ENCODE assay signal across 16 cellular contexts in the genomic region with DNA sequence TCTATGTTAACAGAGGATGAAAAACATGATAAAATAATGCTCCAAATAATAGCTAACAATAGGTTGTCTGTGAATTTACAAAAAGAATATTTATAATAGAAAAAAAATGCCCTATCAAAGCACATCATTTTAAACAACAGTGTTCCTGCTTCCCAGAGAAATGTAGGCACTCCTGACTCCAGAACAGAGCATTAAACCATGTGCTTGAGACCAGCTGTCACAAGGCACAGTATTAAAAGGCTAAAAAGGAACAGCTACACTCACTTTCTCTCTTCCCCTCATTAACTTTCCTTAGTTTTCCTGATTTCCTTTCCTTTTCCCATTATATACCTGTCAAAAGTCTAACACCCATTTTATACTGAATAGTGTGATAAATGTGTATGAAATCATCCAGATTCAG.
"Had no signal": no experiment of that assay in that cellular context is flagged by ENCODE, and none has a peak within 500 bp of the region (broad histone marks: within the 10 kb centered on the region; RNA-seq: fewer than 3 reads in every experiment).

No MANE protein-coding gene starts in this region.

- H3K9me3 ChIP-seq: psoas muscle, sigmoid colon, tibial artery, uterus had no signal

- H3K4me1 ChIP-seq: sigmoid colon, tibial artery, uterus had no signal

- H3K36me3 Mint-ChIP-seq: activated naive CD4-positive, alpha-beta T cell treated with anti-CD3 and anti-CD28 coated beads, Interleukin-2, amount 10 ng/mL, durations not matched to agents 7 days and 5 days; T-cell had no signal

- H3K27ac Mint-ChIP-seq: activated CD4-positive, alpha-beta memory T cell treated with anti-CD3 and anti-CD28 coated beads, Interleukin-2, amount 10 ng/mL, durations not matched to agents 7 days and 5 days; activated naive CD4-positive, alpha-beta T cell treated with anti-CD3 and anti-CD28 coated beads, Interleukin-2, amount 10 ng/mL, durations not matched to agents 7 days and 5 days; T-cell had no signal

- ATAC-seq: psoas muscle had no signal

- H3K27me3 Mint-ChIP-seq: activated naive CD4-positive, alpha-beta T cell treated with anti-CD3 and anti-CD28 coated beads, Interleukin-2, amount 10 ng/mL, durations not matched to agents 7 days and 5 days; central memory CD8-positive, alpha-beta T cell; T-cell had no signal

- H3K36me3 ChIP-seq: sigmoid colon, tibial artery, uterus had no signal

- H3K27ac ChIP-seq: epithelial cell of prostate, hepatocyte, psoas muscle, sigmoid colon, tibial artery, uterus had no signal

- H3K9me3 Mint-ChIP-seq: activated CD4-positive, alpha-beta memory T cell treated with anti-CD3 and anti-CD28 coated beads, Interleukin-2, amount 10 ng/mL, durations not matched to agents 7 days and 5 days; activated naive CD4-positive, alpha-beta T cell treated with anti-CD3 and anti-CD28 coated beads, Interleukin-2, amount 10 ng/mL, durations not matched to agents 7 days and 5 days; central memory CD8-positive, alpha-beta T cell; nephron; T-cell had no signal

- H3K4me3 Mint-ChIP-seq: activated CD4-positive, alpha-beta memory T cell treated with anti-CD3 and anti-CD28 coated beads, Interleukin-2, amount 10 ng/mL, durations not matched to agents 7 days and 5 days; activated naive CD4-positive, alpha-beta T cell treated with anti-CD3 and anti-CD28 coated beads, Interleukin-2, amount 10 ng/mL, durations not matched to agents 7 days and 5 days; central memory CD8-positive, alpha-beta T cell; nephron; T-cell had no signal

- DNase-seq: activated CD4-positive, alpha-beta memory T cell treated with anti-CD3 and anti-CD28 coated beads, Interleukin-2, amount 10 ng/mL, durations not matched to agents 7 days and 5 days; activated CD8-positive, alpha-beta memory T cell treated with anti-CD3 and anti-CD28 coated beads, Interleukin-2, amount 50 U/mL, for 48 hours; activated naive CD4-positive, alpha-beta T cell treated with anti-CD3 and anti-CD28 coated beads, Interleukin-2, amount 10 ng/mL, durations not matched to agents 7 days and 5 days; cortex of kidney; effector CD8-positive, alpha-beta T cell; psoas muscle; sigmoid colon; stimulated activated CD4-positive, alpha-beta T cell treated with anti-CD3 and anti-CD28 coated beads, Interleukin-2, amount 100 ng/mL, for 48 hours; T-cell; T1000; tibial artery; uterus had no signal

- H3K27me3 ChIP-seq: sigmoid colon, tibial artery, uterus had no signal

- H3K4me3 ChIP-seq: hepatocyte, psoas muscle, sigmoid colon, tibial artery, uterus had no signal
